ENCODE assay signal across 12 cellular contexts in genomic region chr5:136042665-136043121, GRCh38. TPM values are rescaled to one million over a fixed set of nuclear protein-coding genes. Genes with fewer than 3 reads are reported as not detected.
DNase-seq lines count a peak whose midpoint lies in the region; ATAC-seq, FAIRE-seq and TF ChIP-seq lines count a peak whose summit lies in the region.
"Had no signal": no experiment of that assay in that cellular context is flagged by ENCODE, and none has a peak within 500 bp of the region (broad histone marks: within the 10 kb centered on the region; RNA-seq: fewer than 3 reads in every experiment).

No MANE protein-coding gene starts in this region.

- POLR2A ChIA-PET in HEK293 (lab: Yijun Ruan, JAX) = interaction anchor here (0.7 to 2.0 kb wide), 3 partner anchors 11 to 90 kb away, joined by 3 to 5 read pairs (median 3); partner anchors contain the start of gene SMAD5

- WGBS in right cardiac atrium = 39% methylated on average over 6 of the region's 6 CpGs

- TF ChIP-seq CTCF in HEK293 (tag by site-specific recombination; IDR thresholded peaks at IDR 0.05) (no peak), D721Med (IDR thresholded peaks at IDR 0.05; ENCODE audit: insufficient read depth, missing control alignments) (no peak)

- peak; percentile 10 to 17 for DNase-seq in AML-193 (lab: John Stamatoyannopoulos, UW)
- peak; percentile 93 for DNase-seq in SW480 (ENCODE audit: low spot score)
- DNase-seq in kidney tubule cell (ENCODE audit: low spot score) = peak; percentile 79
- no peak for DNase-seq in NCI-H2029 treated with DMSO at 0.1 percent for 48 hours (lab: John Stamatoyannopoulos, UW)
- no peak for DNase-seq in D721Med (ENCODE audit: insufficient read length, low spot score)
- DNase-seq in right cardiac atrium = no peak
- DNase-seq: activated gamma-delta T cell treated with Interleukin-2 at 50 U/mL for 16 hours, T-cell had no signal

- intact Hi-C loops in right cardiac atrium (cut with DNase I) = no loop called here

- H3K27ac ChIP-seq in HEK293 (ENCODE audit: extremely low read depth, low read depth, low read length) (peak overlapping the region; percentile 17; the same call in 1 of the 2 replicates), right cardiac atrium (ENCODE audit: low read length) (no peak overlapping the region)
- H3K27ac ChIP-seq: thoracic aorta had no signal

- no peak for ATAC-seq in GM21515 (IDR thresholded peaks at IDR 0.05; ENCODE audit: unreplicated experiment)
- ATAC-seq in right cardiac atrium = no peak

- H3K9me3 ChIP-seq in HEK293 (ENCODE audit: control insufficient read depth, insufficient read depth, low read depth, low read length) (no peaks in the 10 kb centered on the region), right cardiac atrium (ENCODE audit: control insufficient read depth, low read length) (no peaks in the 10 kb centered on the region)
- H3K9me3 ChIP-seq: thoracic aorta had no signal

- H3K4me1 ChIP-seq in HEK293 (ENCODE audit: control insufficient read depth, insufficient read depth, low read length) = peaks cover 5% of the 10 kb centered on the region
- H3K4me1 ChIP-seq in right cardiac atrium (ENCODE audit: control insufficient read depth, insufficient read depth, low read length) = peaks cover 6% of the 10 kb centered on the region

- no peaks in the 10 kb centered on the region for H3K27me3 ChIP-seq in right cardiac atrium (ENCODE audit: control insufficient read depth, insufficient read depth)

- CTCF ChIA-PET in HEK293 (lab: Yijun Ruan, JAX) = interaction anchor here (0.7 to 3.4 kb wide), 2 partner anchors 15 to 16 kb away, joined by 3 to 21 read pairs; no protein-coding TSS in a partner anchor

- no peaks in the 10 kb centered on the region for H3K36me3 ChIP-seq in HEK293 (ENCODE audit: control insufficient read depth in 2 of 2, insufficient read depth in 1 of 2, low read length in 2 of 2)

- H3K4me3 ChIP-seq in HEK293 (ENCODE audit: low read depth, low read length) (no peak overlapping the region), right cardiac atrium (ENCODE audit: low read length) (no peak overlapping the region)
- H3K4me3 ChIP-seq: thoracic aorta had no signal

- FAIRE-seq in D721Med (lab: Jason Lieb, UNC) = no peak
- FAIRE-seq: G401.6 had no signal

TF ChIP-seq in HEK293, 187 proteins besides CTCF, POLR2A, EP300 and RAD21 (continues in another document):
- TF ChIP-seq ZNF629 (tag by site-specific recombination; IDR thresholded peaks at IDR 0.05) = peak; percentile 52
- no peak for TF ChIP-seq ZNF692 (tag by site-specific recombination; IDR thresholded peaks at IDR 0.05)
- TF ChIP-seq ZNF366 (tag by site-specific recombination; conservative IDR thresholded peaks at IDR 0.05) = 0 out of 2 replicates have a peak, but pooled peaks have one; percentile 51
- peak; percentile 42; the same call in 1 of the 2 replicates for TF ChIP-seq FEZF1 (tag by site-specific recombination; IDR thresholded peaks at IDR 0.05)
- 0 out of 2 replicates have a peak, but pooled peaks have one; percentile 29 for TF ChIP-seq ZBTB48 (tag by site-specific recombination; IDR thresholded peaks at IDR 0.05)
- TF ChIP-seq ZNF660 (tag by site-specific recombination; IDR thresholded peaks at IDR 0.05) = peak; percentile 77; the same call in 1 of the 2 replicates
- peak; percentile 89 for TF ChIP-seq ZBTB8A (tag by site-specific recombination; IDR thresholded peaks at IDR 0.05)
- TF ChIP-seq PRDM10 (tag by site-specific recombination; IDR thresholded peaks at IDR 0.05) = peak; percentile 63
- TF ChIP-seq ZBTB20 (tag by site-specific recombination; IDR thresholded peaks at IDR 0.05) = peak; percentile 58
- TF ChIP-seq ZXDB (tag by site-specific recombination; IDR thresholded peaks at IDR 0.05) = no peak
- no peak for TF ChIP-seq BCL6B (tag by site-specific recombination; IDR thresholded peaks at IDR 0.05)
- no peak for TF ChIP-seq ZNF423 (tag by site-specific recombination; IDR thresholded peaks at IDR 0.05)
- no peak for TF ChIP-seq ZSCAN18 (tag by site-specific recombination; IDR thresholded peaks at IDR 0.05)
- 0 out of 2 replicates have a peak, but pooled peaks have one; percentile 32 for TF ChIP-seq IKZF3 (tag by site-specific recombination; IDR thresholded peaks at IDR 0.05)
- peak; percentile 49; the same call in 1 of the 2 replicates for TF ChIP-seq ZBTB17 (tag by site-specific recombination; IDR thresholded peaks at IDR 0.05)
- TF ChIP-seq ZNF704 (tag by site-specific recombination; IDR thresholded peaks at IDR 0.05) = no peak
- 0 out of 2 replicates have a peak, but pooled peaks have one; percentile 29 for TF ChIP-seq ZNF335 (tag by site-specific recombination; conservative IDR thresholded peaks at IDR 0.05)
- no peak for TF ChIP-seq ZNF37A (tag by site-specific recombination; IDR thresholded peaks at IDR 0.05)
- TF ChIP-seq ZNF239 (tag by site-specific recombination; IDR thresholded peaks at IDR 0.05) = no peak
- TF ChIP-seq ZNF561 (tag by site-specific recombination; IDR thresholded peaks at IDR 0.05; ENCODE audit: borderline replicate concordance) = peak; percentile 49; the same call in 1 of the 2 replicates

RNA-seq across cellular contexts. Expression of gene TGFBI, which starts 13.9 kb away (rescaled TPM):
- total RNA-seq in right cardiac atrium = 10 to 100 TPM; 41.6 to 60.4 (median 51.2) TPM
- polyA plus RNA-seq in right cardiac atrium = 44.1 TPM

Comparison
In these comparisons a context has a peak if more than half of its experiments do, and no peak if none do; other contexts are left out.
1. DNase-seq: peak in AML-193 (2 of 2), SW480 (single experiment) and kidney tubule cell (single experiment); none in NCI-H2029 treated with DMSO at 0.1 percent for 48 hours (single experiment), D721Med (single experiment) and right cardiac atrium (0 of 3).